ENCODE assay signal across 12 cellular contexts in genomic region chr10:72322030-72322279, GRCh38. TPM values are rescaled to one million over a fixed set of nuclear protein-coding genes. Genes with fewer than 3 reads are reported as not detected.
DNase-seq lines count a peak whose midpoint lies in the region; ATAC-seq and TF ChIP-seq lines count a peak whose summit lies in the region.
"Had no signal": no experiment of that assay in that cellular context is flagged by ENCODE, and none has a peak within 500 bp of the region (broad histone marks: within the 10 kb centered on the region; RNA-seq: fewer than 3 reads in every experiment).

No MANE protein-coding gene starts in this region.

- H4K20me1 ChIP-seq in BLaER1 treated with 17β-estradiol and CSF1 and Interleukin-3, amounts not matched to agents 10 nM and 100 nM, result no peaks in the 10 kb centered on the region

- DNase-seq in HFFc6, result no peak
- DNase-seq in activated T-helper 1 cell treated with anti-CD3 and anti-CD28 coated beads, Interleukin-12 subunit alpha, Interleukin-12 subunit beta, Interleukin-2, Interleukin-4 antibody, amounts not matched to agents 30 ng/mL and 10 ng/mL and 1 ng/mL, durations not matched to agents 14 hours and 24 hours and 36 hours (ENCODE audit: low spot score), result no peak
- no peak for DNase-seq in naive thymus-derived CD4-positive, alpha-beta T cell
- DNase-seq in omental fat pad (ENCODE audit: low spot score), result no peak
- no peak for DNase-seq in aorta
- DNase-seq: DMS 273 treated with DMSO at 0.1 percent for 48 hours, kidney glomerular epithelial cell, NCI-H2029 treated with DMSO at 0.1 percent for 48 hours had no signal

- H3K4me1 ChIP-seq in BLaER1 treated with 17β-estradiol and CSF1 and Interleukin-3, amounts not matched to agents 10 nM and 100 nM, result peaks cover 84 to 96% (median 92%) of the 10 kb centered on the region in 10 experiments
- peaks cover 50 to 67% of the 10 kb centered on the region in 2 donors for H3K4me1 ChIP-seq in naive thymus-derived CD4-positive, alpha-beta T cell (ENCODE audit: control insufficient read depth in 2 of 2, insufficient read depth in 2 of 2, low read length in 2 of 2)
- peaks cover 0 to 2% of the 10 kb centered on the region in 2 donors for H3K4me1 ChIP-seq in aorta (ENCODE audit: control insufficient read depth in 1 of 2, insufficient read depth in 2 of 2, low read length in 2 of 2)

- TF ChIP-seq CTCF in HFFc6 (IDR thresholded peaks at IDR 0.05), result no peak
- TF ChIP-seq CTCF in omental fat pad (IDR thresholded peaks at IDR 0.05), result no peak

- WGBS in aorta, 2 donors, result 96 to 98% methylated on average over 3 of the region's 3 CpGs

- peak overlapping the region; percentile 88 to 95 (median 92); a peak in 21 of 22 replicates for H3K9ac ChIP-seq in BLaER1 treated with 17β-estradiol and CSF1 and Interleukin-3, amounts not matched to agents 10 nM and 100 nM

- H3K27me3 ChIP-seq in BLaER1 treated with 17β-estradiol and CSF1 and Interleukin-3, amounts not matched to agents 10 nM and 100 nM, result no peaks in the 10 kb centered on the region
- no peaks in the 10 kb centered on the region for H3K27me3 ChIP-seq in naive thymus-derived CD4-positive, alpha-beta T cell (ENCODE audit: control insufficient read depth in 2 of 2, insufficient read depth in 2 of 2, low read length in 2 of 2)
- no peaks in the 10 kb centered on the region for H3K27me3 ChIP-seq in aorta (ENCODE audit: control insufficient read depth in 1 of 2, insufficient read depth in 2 of 2, low read length in 1 of 2)
- H3K27me3 ChIP-seq: right atrium auricular region had no signal

- no peaks in the 10 kb centered on the region for H3K36me3 Mint-ChIP-seq in HFFc6 (ENCODE audit: low read depth)
- H3K36me3 Mint-ChIP-seq in activated T-helper 1 cell treated with anti-CD3 and anti-CD28 coated beads, Interleukin-12 subunit alpha, Interleukin-12 subunit beta, Interleukin-2, Interleukin-4 antibody, amounts not matched to agents 30 ng/mL and 10 ng/mL and 1 ng/mL, durations not matched to agents 14 hours and 24 hours and 36 hours (ENCODE audit: low read depth), result peaks cover 6% of the 10 kb centered on the region
- peaks cover 0 to 8% (median 0%) of the 10 kb centered on the region in 5 donors for H3K36me3 Mint-ChIP-seq in naive thymus-derived CD4-positive, alpha-beta T cell

- H3K9me3 ChIP-seq in BLaER1 treated with 17β-estradiol and CSF1 and Interleukin-3, amounts not matched to agents 10 nM and 100 nM (replicated peaks in 1 of 11), result 0 out of 22 replicates have a peak, but pooled peaks cover 0 to 6% (median 0%) of the 10 kb centered on the region in 11 experiments
- H3K9me3 ChIP-seq in naive thymus-derived CD4-positive, alpha-beta T cell (ENCODE audit: control insufficient read depth in 2 of 3, low read length in 3 of 3), result no peaks in the 10 kb centered on the region
- no peaks in the 10 kb centered on the region for H3K9me3 ChIP-seq in aorta (ENCODE audit: control insufficient read depth, low read length)
- H3K9me3 ChIP-seq: right atrium auricular region had no signal

- peaks cover 3% of the 10 kb centered on the region for H3K27me3 Mint-ChIP-seq in HFFc6 (ENCODE audit: insufficient read depth)
- no peaks in the 10 kb centered on the region for H3K27me3 Mint-ChIP-seq in activated T-helper 1 cell treated with anti-CD3 and anti-CD28 coated beads, Interleukin-12 subunit alpha, Interleukin-12 subunit beta, Interleukin-2, Interleukin-4 antibody, amounts not matched to agents 30 ng/mL and 10 ng/mL and 1 ng/mL, durations not matched to agents 14 hours and 24 hours and 36 hours (ENCODE audit: insufficient read depth)
- no peaks in the 10 kb centered on the region for H3K27me3 Mint-ChIP-seq in naive thymus-derived CD4-positive, alpha-beta T cell

- CTCF ChIA-PET in naive thymus-derived CD4-positive, alpha-beta T cell (lab: Charles Lee), result interaction anchor here (0.8 to 3.8 kb wide), 9 partner anchors 8 to 106 kb away, joined by 3 to 17 read pairs (median 4); partner anchors contain the start of genes ANAPC16, ASCC1 and DDIT4

- intact Hi-C loops in activated T-helper 1 cell treated with anti-CD3 and anti-CD28 coated beads, Interleukin-12 subunit alpha, Interleukin-12 subunit beta, Interleukin-2, Interleukin-4 antibody, amounts not matched to agents 30 ng/mL and 10 ng/mL and 1 ng/mL, durations not matched to agents 14 hours and 24 hours and 36 hours (cut with micrococcal nuclease), result no loop called here
- intact Hi-C loops in naive thymus-derived CD4-positive, alpha-beta T cell (cut with micrococcal nuclease), result no loop called here
- intact Hi-C loops in aorta (cut with DNase I), result no loop called here

- no peaks in the 10 kb centered on the region for H3K9me3 Mint-ChIP-seq in HFFc6
- H3K9me3 Mint-ChIP-seq in activated T-helper 1 cell treated with anti-CD3 and anti-CD28 coated beads, Interleukin-12 subunit alpha, Interleukin-12 subunit beta, Interleukin-2, Interleukin-4 antibody, amounts not matched to agents 30 ng/mL and 10 ng/mL and 1 ng/mL, durations not matched to agents 14 hours and 24 hours and 36 hours, result no peaks in the 10 kb centered on the region
- peaks cover 0 to 6% (median 0%) of the 10 kb centered on the region in 11 donors for H3K9me3 Mint-ChIP-seq in naive thymus-derived CD4-positive, alpha-beta T cell

- POLR2A ChIA-PET in naive thymus-derived CD4-positive, alpha-beta T cell (lab: Charles Lee), result interaction anchor here (0.6 to 13.6 kb wide), 11 partner anchors 8 to 1828 kb away, joined by 3 to 174 read pairs (median 10); partner anchors contain the start of genes ANAPC16, ASCC1, DDIT4 and SPOCK2

- no peaks in the 10 kb centered on the region for H3K36me3 ChIP-seq in BLaER1 treated with 17β-estradiol and CSF1 and Interleukin-3, amounts not matched to agents 10 nM and 100 nM
- H3K36me3 ChIP-seq in naive thymus-derived CD4-positive, alpha-beta T cell (ENCODE audit: control insufficient read depth in 2 of 3, insufficient read depth in 3 of 3, low read length in 3 of 3), result no peaks in the 10 kb centered on the region
- H3K36me3 ChIP-seq in aorta (ENCODE audit: control insufficient read depth in 1 of 2, insufficient read depth in 2 of 2, low read length in 1 of 2), result no peaks in the 10 kb centered on the region
- H3K36me3 ChIP-seq: right atrium auricular region had no signal

- ATAC-seq in naive thymus-derived CD4-positive, alpha-beta T cell, result no peak
- no peak for ATAC-seq in GM21447 (IDR thresholded peaks at IDR 0.05; ENCODE audit: unreplicated experiment)
- no peak for ATAC-seq in omental fat pad (ENCODE audit: low FRiP score)
- ATAC-seq in aorta (ENCODE audit: low FRiP score), result no peak
- ATAC-seq in GM19463 (IDR thresholded peaks at IDR 0.05; ENCODE audit: unreplicated experiment), result no peak

- peak overlapping the region; percentile 91 to 99 (median 99) for H3K27ac ChIP-seq in BLaER1 treated with 17β-estradiol and CSF1 and Interleukin-3, amounts not matched to agents 10 nM and 100 nM
- H3K27ac ChIP-seq in naive thymus-derived CD4-positive, alpha-beta T cell (ENCODE audit: low read depth, low read length), result peak overlapping the region; percentile 94
- no peak overlapping the region for H3K27ac ChIP-seq in aorta (ENCODE audit: low read depth in 1 of 2, low read length in 2 of 2)

- peak overlapping the region; percentile 68 for H3K27ac Mint-ChIP-seq in HFFc6
- peak overlapping the region; percentile 98 for H3K27ac Mint-ChIP-seq in activated T-helper 1 cell treated with anti-CD3 and anti-CD28 coated beads, Interleukin-12 subunit alpha, Interleukin-12 subunit beta, Interleukin-2, Interleukin-4 antibody, amounts not matched to agents 30 ng/mL and 10 ng/mL and 1 ng/mL, durations not matched to agents 14 hours and 24 hours and 36 hours
- H3K27ac Mint-ChIP-seq in naive thymus-derived CD4-positive, alpha-beta T cell, result peak overlapping the region; percentile 58 to 98 (median 95)

- H3K4me3 ChIP-seq in BLaER1 treated with 17β-estradiol and CSF1 and Interleukin-3, amounts not matched to agents 10 nM and 100 nM, result peak overlapping the region in 3 of 10 experiments; percentile 41 to 66 (median 43); a peak in 5 of 20 replicates
- H3K4me3 ChIP-seq in naive thymus-derived CD4-positive, alpha-beta T cell (ENCODE audit: low read length), result no peak overlapping the region
- H3K4me3 ChIP-seq in aorta (ENCODE audit: low read length in 2 of 2), result no peak overlapping the region
- H3K4me3 ChIP-seq: right atrium auricular region had no signal

- peaks cover 34% of the 10 kb centered on the region for H3K4me1 Mint-ChIP-seq in HFFc6 (ENCODE audit: low read depth)
- H3K4me1 Mint-ChIP-seq in activated T-helper 1 cell treated with anti-CD3 and anti-CD28 coated beads, Interleukin-12 subunit alpha, Interleukin-12 subunit beta, Interleukin-2, Interleukin-4 antibody, amounts not matched to agents 30 ng/mL and 10 ng/mL and 1 ng/mL, durations not matched to agents 14 hours and 24 hours and 36 hours (ENCODE audit: low read depth), result peaks cover 62% of the 10 kb centered on the region
- peaks cover 47 to 81% (median 72%) of the 10 kb centered on the region in 7 donors for H3K4me1 Mint-ChIP-seq in naive thymus-derived CD4-positive, alpha-beta T cell

- peak overlapping the region; percentile 89 to 98 (median 95) for H3K4me2 ChIP-seq in BLaER1 treated with 17β-estradiol and CSF1 and Interleukin-3, amounts not matched to agents 10 nM and 100 nM

- no peak overlapping the region for H3K4me3 Mint-ChIP-seq in HFFc6
- peak overlapping the region; percentile 72 for H3K4me3 Mint-ChIP-seq in activated T-helper 1 cell treated with anti-CD3 and anti-CD28 coated beads, Interleukin-12 subunit alpha, Interleukin-12 subunit beta, Interleukin-2, Interleukin-4 antibody, amounts not matched to agents 30 ng/mL and 10 ng/mL and 1 ng/mL, durations not matched to agents 14 hours and 24 hours and 36 hours
- H3K4me3 Mint-ChIP-seq in naive thymus-derived CD4-positive, alpha-beta T cell, result peak overlapping the region; percentile 40 to 80 (median 62)

RNA-seq across cellular contexts. Expression of gene DNAJB12, which starts 32.8 kb away (rescaled TPM):
- 10 to 100 TPM; 36.3 to 42.5 (median 39.0) TPM for total RNA-seq in HFFc6 (2021; fragmentation: NEBNext Ultra II Directional; extraction: Animal tissue kit (Norgen Biotek cat#: 25700))
- total RNA-seq in activated T-helper 1 cell treated with anti-CD3 and anti-CD28 coated beads, Interleukin-12 subunit alpha, Interleukin-12 subunit beta, Interleukin-2, Interleukin-4 antibody, amounts not matched to agents 30 ng/mL and 10 ng/mL and 1 ng/mL, durations not matched to agents 14 hours and 24 hours and 36 hours, result 32.4 and 38.0 TPM in 2 replicates
- 10 to 100 TPM; 24.6 to 40.5 (median 36.2) TPM for total RNA-seq in naive thymus-derived CD4-positive, alpha-beta T cell
- polyA plus RNA-seq in naive thymus-derived CD4-positive, alpha-beta T cell, result 10 to 100 TPM; 17.6 to 27.6 TPM
- total RNA-seq in omental fat pad, result 10 to 100 TPM; 35.0 to 41.1 (median 36.5) TPM
- 10 to 100 TPM; 33.1 to 34.7 TPM for total RNA-seq in aorta
- 10 to 100 TPM; 12.0 to 30.3 TPM for polyA plus RNA-seq in aorta

RNA-seq across cellular contexts. Expression of gene DDIT4, which starts 48.2 kb away (rescaled TPM):
- 10 to 100 TPM; 27.7 to 32.4 (median 30.0) TPM for total RNA-seq in HFFc6 (2021; fragmentation: NEBNext Ultra II Directional; extraction: Animal tissue kit (Norgen Biotek cat#: 25700))
- total RNA-seq in activated T-helper 1 cell treated with anti-CD3 and anti-CD28 coated beads, Interleukin-12 subunit alpha, Interleukin-12 subunit beta, Interleukin-2, Interleukin-4 antibody, amounts not matched to agents 30 ng/mL and 10 ng/mL and 1 ng/mL, durations not matched to agents 14 hours and 24 hours and 36 hours, result 178 and 183 TPM in 2 replicates
- 100 to 1,000 TPM in 3 of 5 experiments, 10 to 100 TPM in 2; 25.4 to 335 (median 135) TPM for total RNA-seq in naive thymus-derived CD4-positive, alpha-beta T cell
- 100 to 1,000 TPM in 1 of 2 donors, 10 to 100 TPM in 1; 80.4 to 219 TPM for polyA plus RNA-seq in naive thymus-derived CD4-positive, alpha-beta T cell
- 100 to 1,000 TPM in 3 of 4 donors, 10 to 100 TPM in 1; 56.2 to 527 (median 185) TPM for total RNA-seq in omental fat pad
- total RNA-seq in aorta, result 100 to 1,000 TPM; 104 to 126 TPM
- 10 to 100 TPM; 55.9 to 96.5 TPM for polyA plus RNA-seq in aorta

Comparison
In these comparisons a context has a peak if more than half of its experiments do, and no peak if none do; other contexts are left out.
1. H3K27ac ChIP-seq: peak in BLaER1 treated with 17β-estradiol and CSF1 and Interleukin-3, amounts not matched to agents 10 nM and 100 nM (11 of 11) and naive thymus-derived CD4-positive, alpha-beta T cell (single experiment); none in aorta (0 of 2).
2. Peak in every context shown above with its lines, with median percentiles within 50 percentile points of each other: H3K27ac Mint-ChIP-seq.